16 cellular contexts compared by ENCODE assay signal in the genomic region with DNA sequence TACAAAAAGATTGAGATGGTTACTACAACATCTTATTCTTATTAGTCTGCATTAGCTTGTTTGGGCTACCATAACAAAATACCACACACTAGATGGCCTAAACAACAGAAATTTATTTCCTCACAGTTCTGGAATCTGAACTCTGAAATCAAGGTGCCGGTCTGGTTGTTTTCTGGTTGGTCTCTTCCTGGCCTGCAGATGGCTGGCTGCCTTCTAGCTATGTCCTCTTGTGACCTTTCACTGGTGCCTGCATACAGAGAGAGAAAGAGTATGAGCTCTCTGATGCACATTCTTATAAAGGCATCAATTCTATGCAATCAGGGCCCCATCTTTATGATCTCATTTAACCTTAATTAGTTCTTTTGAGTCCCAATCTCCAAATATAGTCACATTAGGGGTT.
"Had no signal": no experiment of that assay in that cellular context is flagged by ENCODE, and none has a peak within 500 bp of the region (broad histone marks: within the 10 kb centered on the region; RNA-seq: fewer than 3 reads in every experiment).

No MANE protein-coding gene starts in this region.

- H3K27ac Mint-ChIP-seq: activated naive CD4-positive, alpha-beta T cell treated with anti-CD3 and anti-CD28 coated beads, Interleukin-2, amount 10 ng/mL, durations not matched to agents 7 days and 5 days; activated T-helper 2 cell treated with anti-CD3 and anti-CD28 coated beads, Interferon-gamma antibody, Interleukin-2, Interleukin-4, amounts not matched to agents 10 μg/mL and 5 μg/mL and 100 μg/mL, durations not matched to agents 14 hours and 24 hours and 36 hours; naive thymus-derived CD4-positive, alpha-beta T cell; stimulated activated effector memory CD8-positive, alpha-beta T cell treated with anti-CD3 and anti-CD28 coated beads, Interleukin-12 subunit alpha, Interleukin-12 subunit beta, amount 100 ng/mL, for 72 hours had no signal

- H3K4me1 ChIP-seq: body of pancreas, esophagus squamous epithelium had no signal

- ATAC-seq: body of pancreas; mucosa of descending colon; naive thymus-derived CD4-positive, alpha-beta T cell; stimulated activated effector memory CD8-positive, alpha-beta T cell treated with anti-CD3 and anti-CD28 coated beads, Interleukin-12 subunit alpha, Interleukin-12 subunit beta, amount 100 ng/mL, for 72 hours had no signal

- H3K27me3 ChIP-seq: body of pancreas, esophagus squamous epithelium, heart right ventricle, ovary had no signal

- H3K9me3 ChIP-seq: body of pancreas, esophagus squamous epithelium, heart right ventricle, mucosa of descending colon, ovary, thoracic aorta had no signal

- H3K36me3 ChIP-seq: esophagus squamous epithelium, heart right ventricle, ovary, thoracic aorta had no signal

- H3K36me3 Mint-ChIP-seq: activated naive CD4-positive, alpha-beta T cell treated with anti-CD3 and anti-CD28 coated beads, Interleukin-2, amount 10 ng/mL, durations not matched to agents 7 days and 5 days; naive thymus-derived CD4-positive, alpha-beta T cell; stimulated activated effector memory CD8-positive, alpha-beta T cell treated with anti-CD3 and anti-CD28 coated beads, Interleukin-12 subunit alpha, Interleukin-12 subunit beta, amount 100 ng/mL, for 72 hours had no signal

- H3K4me1 Mint-ChIP-seq: activated naive CD4-positive, alpha-beta T cell treated with anti-CD3 and anti-CD28 coated beads, Interleukin-2, amount 10 ng/mL, durations not matched to agents 7 days and 5 days; central memory CD8-positive, alpha-beta T cell; naive thymus-derived CD4-positive, alpha-beta T cell; stimulated activated effector memory CD8-positive, alpha-beta T cell treated with anti-CD3 and anti-CD28 coated beads, Interleukin-12 subunit alpha, Interleukin-12 subunit beta, amount 100 ng/mL, for 72 hours had no signal

- H3K4me3 Mint-ChIP-seq: activated naive CD4-positive, alpha-beta T cell treated with anti-CD3 and anti-CD28 coated beads, Interleukin-2, amount 10 ng/mL, durations not matched to agents 7 days and 5 days; central memory CD8-positive, alpha-beta T cell; naive thymus-derived CD4-positive, alpha-beta T cell; stimulated activated effector memory CD8-positive, alpha-beta T cell treated with anti-CD3 and anti-CD28 coated beads, Interleukin-12 subunit alpha, Interleukin-12 subunit beta, amount 100 ng/mL, for 72 hours had no signal

- DNase-seq: activated CD4-positive, alpha-beta T cell treated with anti-CD3 and anti-CD28 coated beads, Interleukin-2, amount 50 U/mL, for 48 hours; activated naive CD4-positive, alpha-beta T cell treated with anti-CD3 and anti-CD28 coated beads, Interleukin-2, amount 10 ng/mL, durations not matched to agents 7 days and 5 days; activated T-cell treated with anti-CD3 and anti-CD28 coated beads, Interleukin-2, amount 50 U/mL, for 1 hour; body of pancreas; cortex of kidney; effector CD4-positive, alpha-beta T cell; esophagus squamous epithelium; mucosa of descending colon; naive thymus-derived CD4-positive, alpha-beta T cell; ovary; T1000 had no signal

- H3K27me3 Mint-ChIP-seq: activated naive CD4-positive, alpha-beta T cell treated with anti-CD3 and anti-CD28 coated beads, Interleukin-2, amount 10 ng/mL, durations not matched to agents 7 days and 5 days; central memory CD8-positive, alpha-beta T cell; naive thymus-derived CD4-positive, alpha-beta T cell had no signal

- H3K4me3 ChIP-seq: body of pancreas, esophagus squamous epithelium, heart right ventricle, mucosa of descending colon, ovary, thoracic aorta had no signal

- H3K27ac ChIP-seq: body of pancreas, esophagus squamous epithelium, heart right ventricle, ovary, thoracic aorta had no signal
